In the genomic region with DNA sequence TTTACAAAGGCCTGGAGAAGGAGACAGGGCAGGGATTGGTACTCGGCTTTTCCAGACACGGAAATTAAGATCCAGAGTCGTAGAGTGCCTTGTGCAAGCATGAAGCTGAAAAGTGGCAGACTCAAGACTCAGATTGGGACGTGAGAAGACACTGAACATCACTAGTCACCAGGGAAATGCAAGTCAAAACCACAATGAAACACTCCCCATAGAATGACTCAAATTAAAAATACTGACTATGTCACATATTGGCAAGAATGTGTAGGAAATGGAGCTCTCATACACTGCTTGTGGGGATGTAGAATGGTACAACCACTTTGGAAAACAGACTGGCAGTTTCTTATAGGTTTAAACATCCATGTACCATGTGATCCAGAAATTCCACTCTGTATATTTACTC, we compare ENCODE assay signal across 19 cellular contexts.
"Had no signal": no experiment of that assay in that cellular context is flagged by ENCODE, and none has a peak within 500 bp of the region (broad histone marks: within the 10 kb centered on the region; RNA-seq: fewer than 3 reads in every experiment).

No MANE protein-coding gene starts in this region.

- H3K36me3 ChIP-seq: neutrophil had no signal

- H3K4me3 ChIP-seq: lung, SK-N-MC, smooth muscle cell had no signal

- ATAC-seq: effector memory CD8-positive, alpha-beta T cell; left cardiac atrium; right cardiac atrium; T-cell; WTC11 had no signal

- H3K36me3 Mint-ChIP-seq: naive B cell, T-cell, type B pancreatic cell, WTC11 had no signal

- H3K27ac Mint-ChIP-seq: activated CD4-positive, alpha-beta T cell treated with anti-CD3 and anti-CD28 coated beads, Interleukin-2, amount 10 ng/mL, durations not matched to agents 7 days and 5 days; activated naive CD4-positive, alpha-beta T cell treated with anti-CD3 and anti-CD28 coated beads for 36 hours; dendritic cell treated with granulocyte-macrophage colony-stimulating factor and Interleukin-4, amounts not matched to agents 40 ng/mL and 50 ng/mL, for 4 days; effector memory CD8-positive, alpha-beta T cell; naive B cell; T-cell; type B pancreatic cell; WTC11 had no signal

- H3K4me1 Mint-ChIP-seq: activated CD4-positive, alpha-beta T cell treated with anti-CD3 and anti-CD28 coated beads, Interleukin-2, amount 10 ng/mL, durations not matched to agents 7 days and 5 days; naive B cell; T-cell; WTC11 had no signal

- H3K4me3 Mint-ChIP-seq: activated CD4-positive, alpha-beta T cell treated with anti-CD3 and anti-CD28 coated beads, Interleukin-2, amount 10 ng/mL, durations not matched to agents 7 days and 5 days; activated naive CD4-positive, alpha-beta T cell treated with anti-CD3 and anti-CD28 coated beads for 36 hours; dendritic cell treated with granulocyte-macrophage colony-stimulating factor and Interleukin-4, amounts not matched to agents 40 ng/mL and 50 ng/mL, for 4 days; effector memory CD8-positive, alpha-beta T cell; naive B cell; T-cell; type B pancreatic cell; WTC11 had no signal

- H3K9me3 Mint-ChIP-seq: activated naive CD4-positive, alpha-beta T cell treated with anti-CD3 and anti-CD28 coated beads for 36 hours; dendritic cell treated with granulocyte-macrophage colony-stimulating factor and Interleukin-4, amounts not matched to agents 40 ng/mL and 50 ng/mL, for 4 days; effector memory CD8-positive, alpha-beta T cell; T-cell; type B pancreatic cell had no signal

- H3K9me3 ChIP-seq: neutrophil had no signal

- DNase-seq: activated CD4-positive, alpha-beta T cell treated with anti-CD3 and anti-CD28 coated beads, Interleukin-2, amount 10 ng/mL, durations not matched to agents 7 days and 5 days; activated naive CD4-positive, alpha-beta T cell treated with anti-CD3 and anti-CD28 coated beads for 36 hours; amygdala; cerebellar nuclear complex; effector memory CD8-positive, alpha-beta T cell; hypothalamus; left cardiac atrium; naive B cell; right cardiac atrium; T-cell; T1000 had no signal

- H3K27ac ChIP-seq: epithelial cell of prostate, neutrophil, SK-N-MC had no signal

- H3K27me3 ChIP-seq: neutrophil had no signal

- H3K4me2 ChIP-seq: smooth muscle cell had no signal

- H3K27me3 Mint-ChIP-seq: type B pancreatic cell had no signal
